Comparison of ENCODE assay signal across 19 cellular contexts in the genomic region with DNA sequence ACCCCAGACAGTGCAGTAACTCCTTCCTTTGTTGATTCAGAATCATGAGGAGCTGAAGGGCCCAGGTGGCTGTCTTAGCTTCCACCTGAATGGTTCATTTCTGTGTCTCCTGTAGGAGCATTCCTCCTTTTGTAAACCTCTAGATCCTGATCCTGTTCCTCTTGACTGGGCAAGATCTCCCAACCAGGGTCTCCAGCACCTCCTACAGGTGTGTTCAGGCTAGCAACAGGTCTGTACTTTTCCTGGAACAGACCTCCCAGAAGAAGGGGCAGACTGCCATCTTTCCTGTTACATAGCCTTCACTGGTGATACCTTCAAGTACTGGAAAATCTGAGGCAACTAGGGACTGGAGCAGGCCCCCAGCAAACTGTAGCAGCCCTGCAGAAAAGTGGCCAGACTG.
"Had no signal": no experiment of that assay in that cellular context is flagged by ENCODE, and none has a peak within 500 bp of the region (broad histone marks: within the 10 kb centered on the region; RNA-seq: fewer than 3 reads in every experiment).

No MANE protein-coding gene starts in this region.

- ATAC-seq: activated CD8-positive, alpha-beta T cell treated with anti-CD3 and anti-CD28 coated beads, Interleukin-2, amount 10 ng/mL, durations not matched to agents 7 days and 5 days; activated T-cell treated with anti-CD3 and anti-CD28 coated beads, Interleukin-2, amount 50 U/mL, for 72 hours; heart left ventricle; left lung; mucosa of descending colon; naive thymus-derived CD8-positive, alpha-beta T cell; stimulated activated naive CD8-positive, alpha-beta T cell treated with anti-CD3 and anti-CD28 coated beads, Interleukin-15, Interleukin-2, amounts not matched to agents 100 U/mL and 50 U/mL, for 24 hours; T-cell had no signal

- H3K4me3 ChIP-seq: heart left ventricle, left lung, mucosa of descending colon, skin epidermis, transverse colon, vagina had no signal

- FAIRE-seq: frontal cortex, islet of Langerhans had no signal

- H3K36me3 ChIP-seq: heart left ventricle, left lung, transverse colon, vagina had no signal

- H3K4me1 Mint-ChIP-seq: naive thymus-derived CD8-positive, alpha-beta T cell; T-cell had no signal

- H3K27ac ChIP-seq: heart left ventricle, left lung, skin epidermis, transverse colon, vagina had no signal

- H3K36me3 Mint-ChIP-seq: T-cell had no signal

- H3K27me3 ChIP-seq: left lung, transverse colon, vagina had no signal

- H3K4me1 ChIP-seq: heart left ventricle, left lung, transverse colon, vagina had no signal

- H3K9me3 ChIP-seq: left lung, mucosa of descending colon, transverse colon, vagina had no signal

- H3K4me3 Mint-ChIP-seq: activated CD8-positive, alpha-beta T cell treated with anti-CD3 and anti-CD28 coated beads, Interleukin-2, amount 10 ng/mL, durations not matched to agents 7 days and 5 days; activated T-cell treated with anti-CD3 and anti-CD28 coated beads, Interleukin-2, amount 50 U/mL, for 72 hours; naive thymus-derived CD8-positive, alpha-beta T cell; T-cell had no signal

- DNase-seq: activated CD8-positive, alpha-beta memory T cell treated with anti-CD3 and anti-CD28 coated beads, Interleukin-2, amount 50 U/mL, for 4 hours; activated CD8-positive, alpha-beta T cell treated with anti-CD3 and anti-CD28 coated beads, Interleukin-2, amount 10 ng/mL, durations not matched to agents 7 days and 5 days; activated gamma-delta T cell; activated T-cell treated with anti-CD3 and anti-CD28 coated beads, Interleukin-2, amount 50 U/mL, for 72 hours; anterior cingulate cortex; effector CD8-positive, alpha-beta T cell; heart left ventricle; left lung; naive thymus-derived CD8-positive, alpha-beta T cell; nucleus accumbens; stimulated activated naive CD8-positive, alpha-beta T cell treated with anti-CD3 and anti-CD28 coated beads, Interleukin-15, Interleukin-2, amounts not matched to agents 100 U/mL and 50 U/mL, for 24 hours; T-cell; T1000; transverse colon had no signal

- H3K27ac Mint-ChIP-seq: activated CD8-positive, alpha-beta T cell treated with anti-CD3 and anti-CD28 coated beads, Interleukin-2, amount 10 ng/mL, durations not matched to agents 7 days and 5 days; activated T-cell treated with anti-CD3 and anti-CD28 coated beads, Interleukin-2, amount 50 U/mL, for 72 hours; T-cell had no signal
